ENCODE assay signal across 1 cellular context in the genomic region with DNA sequence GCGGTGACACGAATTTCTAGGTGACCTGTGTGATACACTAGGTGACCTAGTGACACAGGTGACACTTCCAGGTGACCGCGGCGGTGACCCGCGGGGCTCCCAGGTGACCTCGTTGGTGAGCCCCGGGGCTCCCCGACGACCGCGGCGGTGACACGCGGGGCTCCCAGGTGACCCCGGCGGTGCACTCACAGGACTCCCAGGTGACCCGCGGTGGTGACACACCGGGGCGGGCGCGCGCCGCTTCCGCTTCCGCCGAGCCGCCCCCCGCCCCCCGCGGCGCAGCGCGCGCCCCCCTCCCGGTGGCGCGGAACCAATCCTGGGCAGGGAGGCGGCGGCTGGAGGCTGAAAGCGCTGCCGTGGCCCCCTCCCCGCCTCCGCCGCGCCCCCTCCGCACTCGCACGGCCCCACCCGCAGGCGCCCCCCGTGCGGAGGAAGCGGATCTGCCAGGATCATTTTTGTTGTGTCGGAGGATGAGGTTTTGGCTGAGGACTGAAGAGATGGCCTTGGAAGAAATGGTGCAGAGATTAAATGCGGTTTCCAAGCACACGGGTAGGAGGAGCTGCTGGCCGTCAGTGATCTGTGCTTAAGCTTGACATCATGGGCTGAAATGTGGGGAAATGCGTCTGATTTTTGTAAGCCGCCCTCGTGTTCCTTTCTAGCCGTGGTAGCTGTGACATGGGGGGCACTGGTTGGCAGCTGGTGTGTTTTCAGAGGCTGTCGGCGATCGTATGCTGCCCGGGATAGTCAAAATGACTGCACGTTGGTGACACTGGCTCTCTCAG.
TF ChIP-seq lines count a peak whose summit lies in the region.

A gene with protein sequence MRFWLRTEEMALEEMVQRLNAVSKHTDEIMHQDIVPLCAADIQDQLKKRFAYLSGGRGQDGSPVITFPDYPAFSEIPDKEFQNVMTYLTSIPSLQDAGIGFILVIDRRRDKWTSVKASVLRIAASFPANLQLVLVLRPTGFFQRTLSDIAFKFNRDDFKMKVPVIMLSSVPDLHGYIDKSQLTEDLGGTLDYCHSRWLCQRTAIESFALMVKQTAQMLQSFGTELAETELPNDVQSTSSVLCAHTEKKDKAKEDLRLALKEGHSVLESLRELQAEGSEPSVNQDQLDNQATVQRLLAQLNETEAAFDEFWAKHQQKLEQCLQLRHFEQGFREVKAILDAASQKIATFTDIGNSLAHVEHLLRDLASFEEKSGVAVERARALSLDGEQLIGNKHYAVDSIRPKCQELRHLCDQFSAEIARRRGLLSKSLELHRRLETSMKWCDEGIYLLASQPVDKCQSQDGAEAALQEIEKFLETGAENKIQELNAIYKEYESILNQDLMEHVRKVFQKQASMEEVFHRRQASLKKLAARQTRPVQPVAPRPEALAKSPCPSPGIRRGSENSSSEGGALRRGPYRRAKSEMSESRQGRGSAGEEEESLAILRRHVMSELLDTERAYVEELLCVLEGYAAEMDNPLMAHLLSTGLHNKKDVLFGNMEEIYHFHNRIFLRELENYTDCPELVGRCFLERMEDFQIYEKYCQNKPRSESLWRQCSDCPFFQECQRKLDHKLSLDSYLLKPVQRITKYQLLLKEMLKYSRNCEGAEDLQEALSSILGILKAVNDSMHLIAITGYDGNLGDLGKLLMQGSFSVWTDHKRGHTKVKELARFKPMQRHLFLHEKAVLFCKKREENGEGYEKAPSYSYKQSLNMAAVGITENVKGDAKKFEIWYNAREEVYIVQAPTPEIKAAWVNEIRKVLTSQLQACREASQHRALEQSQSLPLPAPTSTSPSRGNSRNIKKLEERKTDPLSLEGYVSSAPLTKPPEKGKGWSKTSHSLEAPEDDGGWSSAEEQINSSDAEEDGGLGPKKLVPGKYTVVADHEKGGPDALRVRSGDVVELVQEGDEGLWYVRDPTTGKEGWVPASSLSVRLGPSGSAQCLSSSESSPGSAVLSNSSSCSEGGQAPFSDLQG (plus strand): TSS at position 305 of the 782 bp plus-strand sequence. CDS start 166 bp downstream, at position 471.

TF ChIP-seq in HEK293, 187 proteins besides CTCF, POLR2A, EP300 and RAD21 (continued from another document and continues in another):
- TF ChIP-seq KLF7 (tag by site-specific recombination; IDR thresholded peaks at IDR 0.05; ENCODE audit: borderline replicate concordance) (no peak), WT1 (tag by site-specific recombination; IDR thresholded peaks at IDR 0.05) (no peak), ZNF19 (tag by site-specific recombination; IDR thresholded peaks at IDR 0.05; ENCODE audit: low read depth) (no peak), ZXDB (tag by site-specific recombination; IDR thresholded peaks at IDR 0.05) (no peak), ZNF366 (tag by site-specific recombination; conservative IDR thresholded peaks at IDR 0.05) (no peak), BCL11A (tag by site-specific recombination; IDR thresholded peaks at IDR 0.05; ENCODE audit: low read depth) (0 out of 2 replicates have a peak, but pooled peaks have one; percentile 16), ZNF776 (tag by site-specific recombination; IDR thresholded peaks at IDR 0.05; ENCODE audit: borderline replicate concordance) (no peak), ZNF398 (tag by site-specific recombination; IDR thresholded peaks at IDR 0.05) (peak; percentile 40; the same call in 1 of the 2 replicates), ZNF416 (tag by site-specific recombination; IDR thresholded peaks at IDR 0.05) (no peak), ZNF639 (tag by site-specific recombination; IDR thresholded peaks at IDR 0.05) (no peak), ZNF112 (tag by site-specific recombination; IDR thresholded peaks at IDR 0.05) (no peak), ZFP3 (tag by site-specific recombination; IDR thresholded peaks at IDR 0.05; ENCODE audit: low read depth) (no peak), ZNF558 (tag by site-specific recombination; IDR thresholded peaks at IDR 0.05) (no peak), ZNF623 (tag by site-specific recombination; IDR thresholded peaks at IDR 0.05) (no peak), SALL2 (tag by site-specific recombination; IDR thresholded peaks at IDR 0.05; ENCODE audit: borderline replicate concordance) (no peak), ZNF792 (tag by site-specific recombination; IDR thresholded peaks at IDR 0.05) (no peak), ZNF324 (tag by site-specific recombination; IDR thresholded peaks at IDR 0.05) (no peak), ZEB2 (tag by site-specific recombination; IDR thresholded peaks at IDR 0.05) (peak; percentile 93), ZNF785 (tag by site-specific recombination; IDR thresholded peaks at IDR 0.05) (no peak), ZNF2 (tag by site-specific recombination; IDR thresholded peaks at IDR 0.05) (0 out of 2 replicates have a peak, but pooled peaks have one; percentile 42), ZBTB7A (tag by site-specific recombination; IDR thresholded peaks at IDR 0.05; ENCODE audit: low read depth) (no peak), ZNF274 (IDR thresholded peaks at IDR 0.05; ENCODE audit: low read length) (no peak), ZNF274 (tag by site-specific recombination; IDR thresholded peaks at IDR 0.05; ENCODE audit: borderline replicate concordance) (no peak), ZNF549 (tag by site-specific recombination; IDR thresholded peaks at IDR 0.05) (no peak), KLF16 (tag by site-specific recombination; IDR thresholded peaks at IDR 0.05) (no peak), HOXC10 (CRISPR knock-in tag; IDR thresholded peaks at IDR 0.05) (no peak), SP2 (tag by site-specific recombination; IDR thresholded peaks at IDR 0.05) (no peak; the same call in 1 of the 2 replicates), SCRT1 (tag by site-specific recombination; IDR thresholded peaks at IDR 0.05; ENCODE audit: borderline replicate concordance) (no peak), ZNF76 (tag by site-specific recombination; IDR thresholded peaks at IDR 0.05; ENCODE audit: borderline replicate concordance, low read depth) (peak; percentile 36; the same call in 1 of the 2 replicates), ZNF175 (tag by site-specific recombination; IDR thresholded peaks at IDR 0.05) (no peak), ZNF610 (tag by site-specific recombination; IDR thresholded peaks at IDR 0.05; ENCODE audit: borderline replicate concordance) (no peak), ZNF37A (tag by site-specific recombination; IDR thresholded peaks at IDR 0.05) (no peak), ZNF302 (tag by site-specific recombination; IDR thresholded peaks at IDR 0.05; ENCODE audit: low read depth) (no peak), ZBTB1 (tag by site-specific recombination; IDR thresholded peaks at IDR 0.05) (no peak), ZNF404 (tag by site-specific recombination; IDR thresholded peaks at IDR 0.05) (no peak), ZNF624 (tag by site-specific recombination; IDR thresholded peaks at IDR 0.05) (no peak), ZNF202 (tag by site-specific recombination; IDR thresholded peaks at IDR 0.05; ENCODE audit: borderline replicate concordance) (no peak), ZNF544 (tag by site-specific recombination; IDR thresholded peaks at IDR 0.05) (no peak), ZNF214 (tag by site-specific recombination; IDR thresholded peaks at IDR 0.05; ENCODE audit: borderline replicate concordance) (no peak), TRIM28 (IDR thresholded peaks at IDR 0.05; ENCODE audit: borderline replicate concordance, low read length) (no peak), PATZ1 (tag by site-specific recombination; IDR thresholded peaks at IDR 0.05) (peak; percentile 65; the same call in 1 of the 2 replicates), ZNF155 (tag by site-specific recombination; IDR thresholded peaks at IDR 0.05) (no peak), ZNF266 (tag by site-specific recombination; IDR thresholded peaks at IDR 0.05; ENCODE audit: low read depth) (no peak)
- TF ChIP-seq, protein P1, sequence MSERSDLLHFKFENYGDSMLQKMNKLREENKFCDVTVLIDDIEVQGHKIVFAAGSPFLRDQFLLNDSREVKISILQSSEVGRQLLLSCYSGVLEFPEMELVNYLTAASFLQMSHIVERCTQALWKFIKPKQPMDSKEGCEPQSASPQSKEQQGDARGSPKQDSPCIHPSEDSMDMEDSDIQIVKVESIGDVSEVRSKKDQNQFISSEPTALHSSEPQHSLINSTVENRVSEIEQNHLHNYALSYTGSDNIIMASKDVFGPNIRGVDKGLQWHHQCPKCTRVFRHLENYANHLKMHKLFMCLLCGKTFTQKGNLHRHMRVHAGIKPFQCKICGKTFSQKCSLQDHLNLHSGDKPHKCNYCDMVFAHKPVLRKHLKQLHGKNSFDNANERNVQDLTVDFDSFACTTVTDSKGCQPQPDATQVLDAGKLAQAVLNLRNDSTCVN (tag by site-specific recombination; optimal IDR thresholded peaks at IDR 0.05) = peak; percentile 46
- TF ChIP-seq, protein P2, sequence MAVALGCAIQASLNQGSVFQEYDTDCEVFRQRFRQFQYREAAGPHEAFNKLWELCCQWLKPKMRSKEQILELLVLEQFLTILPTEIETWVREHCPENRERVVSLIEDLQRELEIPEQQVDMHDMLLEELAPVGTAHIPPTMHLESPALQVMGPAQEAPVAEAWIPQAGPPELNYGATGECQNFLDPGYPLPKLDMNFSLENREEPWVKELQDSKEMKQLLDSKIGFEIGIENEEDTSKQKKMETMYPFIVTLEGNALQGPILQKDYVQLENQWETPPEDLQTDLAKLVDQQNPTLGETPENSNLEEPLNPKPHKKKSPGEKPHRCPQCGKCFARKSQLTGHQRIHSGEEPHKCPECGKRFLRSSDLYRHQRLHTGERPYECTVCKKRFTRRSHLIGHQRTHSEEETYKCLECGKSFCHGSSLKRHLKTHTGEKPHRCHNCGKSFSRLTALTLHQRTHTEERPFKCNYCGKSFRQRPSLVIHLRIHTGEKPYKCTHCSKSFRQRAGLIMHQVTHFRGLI (tag by site-specific recombination; IDR thresholded peaks at IDR 0.05) = no peak
- TF ChIP-seq, protein P3, sequence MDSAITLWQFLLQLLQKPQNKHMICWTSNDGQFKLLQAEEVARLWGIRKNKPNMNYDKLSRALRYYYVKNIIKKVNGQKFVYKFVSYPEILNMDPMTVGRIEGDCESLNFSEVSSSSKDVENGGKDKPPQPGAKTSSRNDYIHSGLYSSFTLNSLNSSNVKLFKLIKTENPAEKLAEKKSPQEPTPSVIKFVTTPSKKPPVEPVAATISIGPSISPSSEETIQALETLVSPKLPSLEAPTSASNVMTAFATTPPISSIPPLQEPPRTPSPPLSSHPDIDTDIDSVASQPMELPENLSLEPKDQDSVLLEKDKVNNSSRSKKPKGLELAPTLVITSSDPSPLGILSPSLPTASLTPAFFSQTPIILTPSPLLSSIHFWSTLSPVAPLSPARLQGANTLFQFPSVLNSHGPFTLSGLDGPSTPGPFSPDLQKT (IDR thresholded peaks at IDR 0.05; ENCODE audit: borderline replicate concordance, low read depth, low read length) = no peak
- TF ChIP-seq, protein P4, sequence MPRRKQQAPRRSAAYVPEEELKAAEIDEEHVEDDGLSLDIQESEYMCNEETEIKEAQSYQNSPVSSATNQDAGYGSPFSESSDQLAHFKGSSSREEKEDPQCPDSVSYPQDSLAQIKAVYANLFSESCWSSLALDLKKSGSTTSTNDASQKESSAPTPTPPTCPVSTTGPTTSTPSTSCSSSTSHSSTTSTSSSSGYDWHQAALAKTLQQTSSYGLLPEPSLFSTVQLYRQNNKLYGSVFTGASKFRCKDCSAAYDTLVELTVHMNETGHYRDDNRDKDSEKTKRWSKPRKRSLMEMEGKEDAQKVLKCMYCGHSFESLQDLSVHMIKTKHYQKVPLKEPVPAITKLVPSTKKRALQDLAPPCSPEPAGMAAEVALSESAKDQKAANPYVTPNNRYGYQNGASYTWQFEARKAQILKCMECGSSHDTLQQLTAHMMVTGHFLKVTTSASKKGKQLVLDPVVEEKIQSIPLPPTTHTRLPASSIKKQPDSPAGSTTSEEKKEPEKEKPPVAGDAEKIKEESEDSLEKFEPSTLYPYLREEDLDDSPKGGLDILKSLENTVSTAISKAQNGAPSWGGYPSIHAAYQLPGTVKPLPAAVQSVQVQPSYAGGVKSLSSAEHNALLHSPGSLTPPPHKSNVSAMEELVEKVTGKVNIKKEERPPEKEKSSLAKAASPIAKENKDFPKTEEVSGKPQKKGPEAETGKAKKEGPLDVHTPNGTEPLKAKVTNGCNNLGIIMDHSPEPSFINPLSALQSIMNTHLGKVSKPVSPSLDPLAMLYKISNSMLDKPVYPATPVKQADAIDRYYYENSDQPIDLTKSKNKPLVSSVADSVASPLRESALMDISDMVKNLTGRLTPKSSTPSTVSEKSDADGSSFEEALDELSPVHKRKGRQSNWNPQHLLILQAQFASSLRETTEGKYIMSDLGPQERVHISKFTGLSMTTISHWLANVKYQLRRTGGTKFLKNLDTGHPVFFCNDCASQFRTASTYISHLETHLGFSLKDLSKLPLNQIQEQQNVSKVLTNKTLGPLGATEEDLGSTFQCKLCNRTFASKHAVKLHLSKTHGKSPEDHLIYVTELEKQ (tag by site-specific recombination; IDR thresholded peaks at IDR 0.05; ENCODE audit: borderline replicate concordance) = no peak
